Comparison of ENCODE assay signal across 10 cellular contexts in genomic region chr2:28276807-28277206, GRCh38.
DNase-seq lines count a peak whose midpoint lies in the region; ATAC-seq, FAIRE-seq and TF ChIP-seq lines count a peak whose summit lies in the region.
"Had no signal": no experiment of that assay in that cellular context is flagged by ENCODE, and none has a peak within 500 bp of the region (broad histone marks: within the 10 kb centered on the region; RNA-seq: fewer than 3 reads in every experiment).

No MANE protein-coding gene starts in this region.

- intact Hi-C loops in Right ventricle myocardium inferior (cut with DNase I), result loop anchor here (5.0 kb wide), 1 partner anchor 60 kb away; no protein-coding TSS in a partner anchor

- H3K4me1 ChIP-seq in right atrium auricular region (peaks cover 0 to 27% of the 10 kb centered on the region in 2 donors), tibial nerve (peaks cover 0 to 21% (median 11%) of the 10 kb centered on the region in 4 donors)

- peak overlapping the region in 1 of 2 donors; percentile 20 for H3K27ac ChIP-seq in right atrium auricular region
- no peak overlapping the region for H3K27ac ChIP-seq in tibial nerve

- ATAC-seq in Right ventricle myocardium inferior (peak; percentile 86), GM18505 (IDR thresholded peaks at IDR 0.05; ENCODE audit: unreplicated experiment) (no peak)

- H3K9me3 ChIP-seq in right atrium auricular region, result no peaks in the 10 kb centered on the region
- no peaks in the 10 kb centered on the region for H3K9me3 ChIP-seq in tibial nerve
- H3K9me3 ChIP-seq: colonic mucosa had no signal

- FAIRE-seq in urothelium cell line (lab: Jason Lieb, UNC), result no peak

- H3K9me3 Mint-ChIP-seq in brain, result no peaks in the 10 kb centered on the region

- H3K4me1 Mint-ChIP-seq in brain, result peaks cover 23% of the 10 kb centered on the region

- no peak for TF ChIP-seq CTCF in right atrium auricular region (IDR thresholded peaks at IDR 0.05)
- no peak for TF ChIP-seq CTCF in brain (conservative IDR thresholded peaks at IDR 0.05)
- no peak for TF ChIP-seq CTCF in tibial nerve (IDR thresholded peaks at IDR 0.05)

- WGBS in tibial nerve, 2 donors, result 89 to 91% methylated on average over 9 of the region's 9 CpGs

- no peak for TF ChIP-seq EP300 in tibial nerve (IDR thresholded peaks at IDR 0.05)

- no peak for DNase-seq in Right ventricle myocardium inferior (ENCODE audit: missing footprints)
- DNase-seq in right atrium auricular region (ENCODE audit: low spot score), result no peak
- DNase-seq in iris pigment epithelial cell (ENCODE audit: low read depth), result peak; percentile 49
- DNase-seq in urothelium cell line (ENCODE audit: low spot score), result peak; percentile 29
- DNase-seq in NCI-H1105 treated with DMSO at 0.1 percent for 48 hours (lab: John Stamatoyannopoulos, UW), result no peak
- no peak for DNase-seq in tibial nerve (ENCODE audit: low spot score in 2 of 2)
- DNase-seq: colonic mucosa, DMS 273 treated with DMSO at 0.1 percent for 48 hours had no signal

- H3K36me3 Mint-ChIP-seq in brain, result no peaks in the 10 kb centered on the region

- no peak overlapping the region for H3K4me3 Mint-ChIP-seq in brain

- peak overlapping the region in 3 of 5 experiments; percentile 22 to 94 (median 69) for H3K27ac Mint-ChIP-seq in brain

- H3K36me3 ChIP-seq in right atrium auricular region (no peaks in the 10 kb centered on the region), tibial nerve (no peaks in the 10 kb centered on the region)
- H3K36me3 ChIP-seq: colonic mucosa had no signal

- TF ChIP-seq POLR2A in tibial nerve (IDR thresholded peaks at IDR 0.05) (no peak), GM18505 (IDR thresholded peaks at IDR 0.05; ENCODE audit: borderline replicate concordance, extremely low read depth, insufficient read depth, insufficient read length) (no peak)

- H3K27me3 Mint-ChIP-seq in brain, result peaks cover 2% of the 10 kb centered on the region

- no peak overlapping the region for H3K4me3 ChIP-seq in right atrium auricular region
- H3K4me3 ChIP-seq in tibial nerve, result no peak overlapping the region
- H3K4me3 ChIP-seq: colonic mucosa had no signal

- H3K27me3 ChIP-seq in right atrium auricular region, result no peaks in the 10 kb centered on the region
- no peaks in the 10 kb centered on the region for H3K27me3 ChIP-seq in tibial nerve
- H3K27me3 ChIP-seq: colonic mucosa had no signal

Comparison
In these comparisons a context has a peak if more than half of its experiments do, and no peak if none do; other contexts are left out.
1. DNase-seq: peak in iris pigment epithelial cell (single experiment) and urothelium cell line (single experiment); none in Right ventricle myocardium inferior (single experiment), right atrium auricular region (single experiment), NCI-H1105 treated with DMSO at 0.1 percent for 48 hours (single experiment) and tibial nerve (0 of 2).